In genomic region chr4:10606483-10607155, GRCh38 we compare ENCODE assay signal across 18 cellular contexts.
DNase-seq lines count a peak whose midpoint lies in the region; ATAC-seq and TF ChIP-seq lines count a peak whose summit lies in the region.
"Had no signal": no experiment of that assay in that cellular context is flagged by ENCODE, and none has a peak within 500 bp of the region (broad histone marks: within the 10 kb centered on the region; RNA-seq: fewer than 3 reads in every experiment).

No MANE protein-coding gene starts in this region.

- H3K27ac Mint-ChIP-seq in natural killer cell treated with Interleukin-12 subunit alpha and Interleukin-12 subunit beta and Interleukin-15 and Interleukin-18, amount 100 ng/mL, for 72 hours: no peak overlapping the region
- H3K27ac Mint-ChIP-seq in CD14-positive monocyte: no peak overlapping the region
- H3K27ac Mint-ChIP-seq: IgD-negative memory B cell had no signal

- no peak overlapping the region for H3K4me2 ChIP-seq in fibroblast of lung (ENCODE audit: extremely low read depth, insufficient read depth, low read length)
- H3K4me2 ChIP-seq in trophoblast cell (ENCODE audit: low read length): no peak overlapping the region
- H3K4me2 ChIP-seq: A549 had no signal

- H3K36me3 Mint-ChIP-seq in natural killer cell treated with Interleukin-12 subunit alpha and Interleukin-12 subunit beta and Interleukin-15 and Interleukin-18, amount 100 ng/mL, for 72 hours: no peaks in the 10 kb centered on the region
- no peaks in the 10 kb centered on the region for H3K36me3 Mint-ChIP-seq in CD14-positive monocyte

- no peak for ATAC-seq in natural killer cell treated with Interleukin-12 subunit alpha and Interleukin-12 subunit beta and Interleukin-15 and Interleukin-18, amount 100 ng/mL, for 72 hours
- ATAC-seq: A549, Panc1 had no signal

- H3K4me1 ChIP-seq in SJSA1 (replicated peaks) (peaks cover 30% of the 10 kb centered on the region), fibroblast of lung (ENCODE audit: control insufficient read depth, extremely low read depth, insufficient read depth, low read length) (peaks cover 8% of the 10 kb centered on the region), trophoblast cell (ENCODE audit: control insufficient read depth in 1 of 2, insufficient read depth in 2 of 2, low read length in 2 of 2) (peaks cover 11 to 15% of the 10 kb centered on the region in 2 experiments)
- H3K4me1 ChIP-seq: A549 had no signal

- no peak overlapping the region for H2AK5ac ChIP-seq in trophoblast cell (ENCODE audit: low read length)

- H2AFZ ChIP-seq in fibroblast of lung (ENCODE audit: low read length) (no peak overlapping the region), trophoblast cell (ENCODE audit: insufficient read depth, low read length, poor library complexity) (no peak overlapping the region)

- no peak overlapping the region for H2BK12ac ChIP-seq in trophoblast cell (ENCODE audit: low read length)

- H3K18ac ChIP-seq in trophoblast cell (ENCODE audit: low read length): no peak overlapping the region

- no peak overlapping the region for H2BK5ac ChIP-seq in trophoblast cell (ENCODE audit: low read depth, low read length, poor library complexity)

- peaks cover 0 to 4% of the 10 kb centered on the region in 2 donors for H3K4me1 Mint-ChIP-seq in natural killer cell treated with Interleukin-12 subunit alpha and Interleukin-12 subunit beta and Interleukin-15 and Interleukin-18, amount 100 ng/mL, for 72 hours (ENCODE audit: low read depth in 2 of 2)
- H3K4me1 Mint-ChIP-seq in CD14-positive monocyte: no peaks in the 10 kb centered on the region

- H4K91ac ChIP-seq in trophoblast cell (ENCODE audit: low read depth, low read length): no peak overlapping the region

- no peak overlapping the region for H3K4ac ChIP-seq in trophoblast cell (ENCODE audit: low read depth, low read length)

- no peak overlapping the region for H3K14ac ChIP-seq in trophoblast cell (ENCODE audit: low read length)

- H3K79me2 ChIP-seq in fibroblast of lung (ENCODE audit: control insufficient read depth, insufficient read depth, low read length) (no peaks in the 10 kb centered on the region), trophoblast cell (ENCODE audit: control insufficient read depth, insufficient read depth, low read length, poor library complexity) (no peaks in the 10 kb centered on the region)

- H3K4me3 Mint-ChIP-seq in natural killer cell treated with Interleukin-12 subunit alpha and Interleukin-12 subunit beta and Interleukin-15 and Interleukin-18, amount 100 ng/mL, for 72 hours: no peak overlapping the region
- H3K4me3 Mint-ChIP-seq in CD14-positive monocyte: no peak overlapping the region
- H3K4me3 Mint-ChIP-seq: IgD-negative memory B cell had no signal

- H3K9me3 ChIP-seq in SJSA1 (replicated peaks): no peaks in the 10 kb centered on the region
- H3K9me3 ChIP-seq in fibroblast of lung (ENCODE audit: control insufficient read depth, insufficient read depth, low read depth, low read length): no peaks in the 10 kb centered on the region
- H3K9me3 ChIP-seq in trophoblast cell (ENCODE audit: insufficient read depth, low read depth, low read length): no peaks in the 10 kb centered on the region
- H3K9me3 ChIP-seq: A549, MG63 had no signal

- no peak overlapping the region for H4K8ac ChIP-seq in trophoblast cell (ENCODE audit: low read depth, low read length)

- DNase-seq in ELR (ENCODE audit: low read depth): peak; percentile 64
- DNase-seq in SJSA1 (ENCODE audit: low read depth in 1 of 2, low spot score in 2 of 2): peak in 1 of 2 experiments; percentile 31
- DNase-seq in fibroblast of lung (ENCODE audit: low read depth in 2 of 2): no peak
- peak; percentile 66 to 80 for DNase-seq in trophoblast cell
- DNase-seq in natural killer cell treated with Interleukin-12 subunit alpha and Interleukin-12 subunit beta and Interleukin-15 and Interleukin-18, amount 100 ng/mL, for 72 hours (ENCODE audit: low spot score): no peak
- no peak for DNase-seq in CD14-positive monocyte (ENCODE audit: low spot score)
- no peak for DNase-seq in inferior parietal cortex (ENCODE audit: extremely low spot score)
- DNase-seq: C1 segment of cervical spinal cord, Karpas-422, NCI-H1048, NCI-H1436, NCI-H1930, NCI-H226, NCI-H526 had no signal

- no peak overlapping the region for H3K9ac ChIP-seq in fibroblast of lung (ENCODE audit: insufficient read depth, low read length)
- no peak overlapping the region for H3K9ac ChIP-seq in trophoblast cell (ENCODE audit: low read length)

- peaks cover 0 to 3% of the 10 kb centered on the region in 2 donors for H3K27me3 Mint-ChIP-seq in natural killer cell treated with Interleukin-12 subunit alpha and Interleukin-12 subunit beta and Interleukin-15 and Interleukin-18, amount 100 ng/mL, for 72 hours
- no peaks in the 10 kb centered on the region for H3K27me3 Mint-ChIP-seq in CD14-positive monocyte (ENCODE audit: low read depth in 3 of 3)

- WGBS in trophoblast cell (ENCODE audit: extremely low coverage, insufficient coverage, insufficient read length): no CpG with 5 or more reads among the region's 5 CpGs

- H4K12ac ChIP-seq in trophoblast cell (ENCODE audit: low read depth, low read length): no peak overlapping the region

- H3K36me3 ChIP-seq in SJSA1 (no peaks in the 10 kb centered on the region), fibroblast of lung (ENCODE audit: control insufficient read depth, insufficient read depth, low read length) (no peaks in the 10 kb centered on the region), trophoblast cell (ENCODE audit: control insufficient read depth in 1 of 2, insufficient read depth in 2 of 2, low read length in 2 of 2) (no peaks in the 10 kb centered on the region)
- H3K36me3 ChIP-seq: MG63 had no signal

- H3K23ac ChIP-seq in trophoblast cell (ENCODE audit: low read length): no peak overlapping the region

- H3K79me1 ChIP-seq in trophoblast cell (ENCODE audit: low read length): peaks cover 17% of the 10 kb centered on the region

- intact Hi-C loops in CD14-positive monocyte (cut with micrococcal nuclease): no loop called here

- TF ChIP-seq CTCF in fibroblast of lung (conservative IDR thresholded peaks at IDR 0.05 in 1 of 2, IDR thresholded peaks at IDR 0.05 in 1 of 2; ENCODE audit: low read depth in 1 of 2, low read length in 2 of 2) (no peak), CD14-positive monocyte (IDR thresholded peaks at IDR 0.05) (no peak)

- peak overlapping the region; percentile 3 for H2BK120ac ChIP-seq in trophoblast cell (ENCODE audit: insufficient read depth, low read length, poor library complexity)

- no peaks in the 10 kb centered on the region for H3K9me3 Mint-ChIP-seq in natural killer cell treated with Interleukin-12 subunit alpha and Interleukin-12 subunit beta and Interleukin-15 and Interleukin-18, amount 100 ng/mL, for 72 hours
- H3K9me3 Mint-ChIP-seq in CD14-positive monocyte: peaks cover 0 to 5% (median 0%) of the 10 kb centered on the region in 7 donors

- H3K27me3 ChIP-seq in SJSA1 (replicated peaks) (no peaks in the 10 kb centered on the region), fibroblast of lung (ENCODE audit: control insufficient read depth, insufficient read depth, low read length) (no peaks in the 10 kb centered on the region), trophoblast cell (ENCODE audit: insufficient read depth, low read length) (no peaks in the 10 kb centered on the region)
- H3K27me3 ChIP-seq: MG63 had no signal

- no peak overlapping the region for H3K4me3 ChIP-seq in SJSA1
- no peak overlapping the region for H3K4me3 ChIP-seq in fibroblast of lung (replicated peaks in 1 of 4; ENCODE audit: control extremely low read depth in 1 of 4, insufficient read depth in 1 of 4, low read depth in 3 of 4, low read length in 4 of 4)
- no peak overlapping the region for H3K4me3 ChIP-seq in trophoblast cell (ENCODE audit: low read depth, low read length)
- H3K4me3 ChIP-seq: A549, MG63 had no signal

- H4K20me1 ChIP-seq in fibroblast of lung (ENCODE audit: control insufficient read depth, extremely low read depth, insufficient read depth, low read length): no peaks in the 10 kb centered on the region

- peak overlapping the region; percentile 92 for H3K27ac ChIP-seq in SJSA1
- H3K27ac ChIP-seq in fibroblast of lung (ENCODE audit: insufficient read depth, low read length): peak overlapping the region; percentile 49
- H3K27ac ChIP-seq in trophoblast cell (ENCODE audit: low read depth, low read length): no peak overlapping the region
- H3K27ac ChIP-seq: A549 had no signal

Comparison
In these comparisons a context has a peak if more than half of its experiments do, and no peak if none do; other contexts are left out.
1. DNase-seq: peak in ELR (single experiment) and trophoblast cell (2 of 2); none in fibroblast of lung (0 of 2), natural killer cell treated with Interleukin-12 subunit alpha and Interleukin-12 subunit beta and Interleukin-15 and Interleukin-18, amount 100 ng/mL, for 72 hours (single experiment), CD14-positive monocyte (single experiment) and inferior parietal cortex (single experiment).